ENCODE assay signal across 9 cellular contexts in genomic region chr9:87464110-87464991, GRCh38. TPM values are rescaled to one million over a fixed set of nuclear protein-coding genes. Genes with fewer than 3 reads are reported as not detected.
DNase-seq lines count a peak whose midpoint lies in the region; ATAC-seq and TF ChIP-seq lines count a peak whose summit lies in the region.
"Had no signal": no experiment of that assay in that cellular context is flagged by ENCODE, and none has a peak within 500 bp of the region (broad histone marks: within the 10 kb centered on the region; RNA-seq: fewer than 3 reads in every experiment).

No MANE protein-coding gene starts in this region.

- H3K9me3 ChIP-seq in fibroblast of lung (ENCODE audit: control insufficient read depth, insufficient read depth, low read depth, low read length), result no peaks in the 10 kb centered on the region

- no peaks in the 10 kb centered on the region for H3K79me2 ChIP-seq in fibroblast of lung (ENCODE audit: control insufficient read depth, insufficient read depth, low read length)

- no peak for TF ChIP-seq CTCF in fibroblast of lung (conservative IDR thresholded peaks at IDR 0.05 in 1 of 2, IDR thresholded peaks at IDR 0.05 in 1 of 2; ENCODE audit: low read depth in 1 of 2, low read length in 2 of 2)

- H3K9ac ChIP-seq in fibroblast of lung (ENCODE audit: insufficient read depth, low read length), result no peak overlapping the region

- no peaks in the 10 kb centered on the region for H3K36me3 ChIP-seq in fibroblast of lung (ENCODE audit: control insufficient read depth, insufficient read depth, low read length)

- DNase-seq in A172 (ENCODE audit: low spot score) (peak; percentile 50), fibroblast of lung (ENCODE audit: low read depth in 2 of 2) (peak; percentile 9 to 24), hepatic stellate cell (ENCODE audit: low spot score) (no peak), AG08396 (ENCODE audit: low spot score) (no peak), NCI-H748 treated with DMSO at 0.1 percent for 48 hours (lab: John Stamatoyannopoulos, UW) (no peak)
- no peak for DNase-seq in effector memory CD8-positive, alpha-beta T cell
- DNase-seq: left cardiac atrium had no signal

- H3K4me1 Mint-ChIP-seq in effector memory CD8-positive, alpha-beta T cell (ENCODE audit: low read depth in 2 of 2), result no peaks in the 10 kb centered on the region

- no peaks in the 10 kb centered on the region for H3K27me3 Mint-ChIP-seq in effector memory CD8-positive, alpha-beta T cell

- H3K9me3 Mint-ChIP-seq in effector memory CD8-positive, alpha-beta T cell, result no peaks in the 10 kb centered on the region

- ATAC-seq in GM19035 (IDR thresholded peaks at IDR 0.05; ENCODE audit: unreplicated experiment), result peak; percentile 70
- ATAC-seq in HG03432 (IDR thresholded peaks at IDR 0.05; ENCODE audit: unreplicated experiment), result peak; percentile 84
- ATAC-seq in effector memory CD8-positive, alpha-beta T cell (replicated peaks), result no peak

- no peak overlapping the region for H3K4me2 ChIP-seq in fibroblast of lung (ENCODE audit: extremely low read depth, insufficient read depth, low read length)

- H3K27ac ChIP-seq in fibroblast of lung (ENCODE audit: insufficient read depth, low read length), result no peak overlapping the region

- H3K36me3 Mint-ChIP-seq in effector memory CD8-positive, alpha-beta T cell (ENCODE audit: insufficient read depth), result no peaks in the 10 kb centered on the region

- H3K27ac Mint-ChIP-seq in effector memory CD8-positive, alpha-beta T cell, result no peak overlapping the region

- no peaks in the 10 kb centered on the region for H3K27me3 ChIP-seq in fibroblast of lung (ENCODE audit: control insufficient read depth, insufficient read depth, low read length)

- no peak overlapping the region for H3K4me3 ChIP-seq in fibroblast of lung (replicated peaks in 1 of 4; ENCODE audit: control extremely low read depth in 1 of 4, insufficient read depth in 1 of 4, low read depth in 3 of 4, low read length in 4 of 4)

- H2AFZ ChIP-seq in fibroblast of lung (ENCODE audit: low read length), result no peak overlapping the region

- no peaks in the 10 kb centered on the region for H3K4me1 ChIP-seq in fibroblast of lung (ENCODE audit: control insufficient read depth, extremely low read depth, insufficient read depth, low read length)

- no peak overlapping the region for H3K4me3 Mint-ChIP-seq in effector memory CD8-positive, alpha-beta T cell

- no peaks in the 10 kb centered on the region for H4K20me1 ChIP-seq in fibroblast of lung (ENCODE audit: control insufficient read depth, extremely low read depth, insufficient read depth, low read length)

RNA-seq across cellular contexts. Expression of gene DAPK1, which starts 33.3 kb away (rescaled TPM):
- total RNA-seq in A172 (2014; rRNA removed; shearing (Covaris generic)), result 17.7 and 25.5 TPM in 2 replicates
- total RNA-seq in fibroblast of lung, result 15.5 and 18.5 TPM in 2 replicates
- 1.1 and 5.1 TPM in 2 replicates for polyA plus RNA-seq in fibroblast of lung
- 0.79 and 3.3 TPM in 2 replicates for polyA plus RNA-seq in fibroblast of lung (2012)
- 3.0 and 23.8 TPM in 2 replicates for polyA minus RNA-seq in fibroblast of lung (ENCODE audit: low replicate concordance)

Comparison
In these comparisons a context has a peak if more than half of its experiments do, and no peak if none do; other contexts are left out.
1. DNase-seq: peak in A172 (single experiment) and fibroblast of lung (2 of 2); none in hepatic stellate cell (single experiment), effector memory CD8-positive, alpha-beta T cell (0 of 3), AG08396 (single experiment) and NCI-H748 treated with DMSO at 0.1 percent for 48 hours (single experiment).